ENCODE assay signal across 1 cellular context in genomic region chr4:54077812-54078211, GRCh38.
TF ChIP-seq lines count a peak whose summit lies in the region.

No MANE protein-coding gene starts in this region.

TF ChIP-seq in GM23338, 12 proteins besides CTCF, POLR2A, EP300 and RAD21 (continued from another document):
- TF ChIP-seq ZNF462 (CRISPR knock-in tag; IDR thresholded peaks at IDR 0.05) = no peak
- no peak for TF ChIP-seq ETS1 (IDR thresholded peaks at IDR 0.05)
- no peak for TF ChIP-seq EZH2phosphoT487 (IDR thresholded peaks at IDR 0.05; ENCODE audit: unreplicated experiment)
- TF ChIP-seq POLR2AphosphoS5 (IDR thresholded peaks at IDR 0.05; ENCODE audit: low read depth) = no peak
